ENCODE assay signal across 10 cellular contexts in genomic region chr12:49902399-49903350, GRCh38.
DNase-seq lines count a peak whose midpoint lies in the region.
"Had no signal": no experiment of that assay in that cellular context is flagged by ENCODE, and none has a peak within 500 bp of the region (broad histone marks: within the 10 kb centered on the region; RNA-seq: fewer than 3 reads in every experiment).

No MANE protein-coding gene starts in this region.

- DNase-seq in activated naive CD4-positive, alpha-beta T cell treated with Interleukin-2 at 50 U/mL for 16 hours: no peak
- DNase-seq in cerebellar nuclear complex (lab: John Stamatoyannopoulos, UW) (peak; percentile 55 to 77), superior temporal gyrus (ENCODE audit: extremely low spot score) (peak; percentile 77), NCI-H1105 treated with DMSO at 0.1 percent for 48 hours (lab: John Stamatoyannopoulos, UW) (no peak), NCI-H2029 (lab: John Stamatoyannopoulos, UW) (no peak), kidney tubule cell (ENCODE audit: low spot score) (no peak)
- DNase-seq: NCI-H1092, RPMI8226 had no signal

- H3K27ac Mint-ChIP-seq in activated naive CD4-positive, alpha-beta T cell treated with anti-CD3 and anti-CD28 coated beads, Interleukin-2, amount 50 U/mL, for 24 hours: no peak overlapping the region

- peaks cover 13% of the 10 kb centered on the region for H3K4me1 Mint-ChIP-seq in activated naive CD4-positive, alpha-beta T cell treated with anti-CD3 and anti-CD28 coated beads, Interleukin-2, amount 50 U/mL, for 24 hours

- peak overlapping the region; percentile 97 for H3K27ac ChIP-seq in layer of hippocampus (ENCODE audit: low read depth, low read length)

- no peaks in the 10 kb centered on the region for H3K27me3 ChIP-seq in layer of hippocampus (ENCODE audit: control insufficient read depth, insufficient read depth, low read length)

- H3K27me3 Mint-ChIP-seq in activated naive CD4-positive, alpha-beta T cell treated with anti-CD3 and anti-CD28 coated beads, Interleukin-2, amount 50 U/mL, for 24 hours: no peaks in the 10 kb centered on the region

- no peaks in the 10 kb centered on the region for H3K36me3 Mint-ChIP-seq in activated naive CD4-positive, alpha-beta T cell treated with anti-CD3 and anti-CD28 coated beads, Interleukin-2, amount 50 U/mL, for 24 hours

- peak overlapping the region; percentile 76 for H3K4me3 Mint-ChIP-seq in activated naive CD4-positive, alpha-beta T cell treated with anti-CD3 and anti-CD28 coated beads, Interleukin-2, amount 50 U/mL, for 24 hours

- no peaks in the 10 kb centered on the region for H3K9me3 Mint-ChIP-seq in activated naive CD4-positive, alpha-beta T cell treated with anti-CD3 and anti-CD28 coated beads, Interleukin-2, amount 50 U/mL, for 24 hours

Comparison
In these comparisons a context has a peak if more than half of its experiments do, and no peak if none do; other contexts are left out.
1. DNase-seq: peak in cerebellar nuclear complex (2 of 2) and superior temporal gyrus (single experiment); none in activated naive CD4-positive, alpha-beta T cell treated with Interleukin-2 at 50 U/mL for 16 hours (single experiment), NCI-H1105 treated with DMSO at 0.1 percent for 48 hours (single experiment), NCI-H2029 (single experiment) and kidney tubule cell (single experiment).